ENCODE assay signal across 23 cellular contexts in the genomic region with DNA sequence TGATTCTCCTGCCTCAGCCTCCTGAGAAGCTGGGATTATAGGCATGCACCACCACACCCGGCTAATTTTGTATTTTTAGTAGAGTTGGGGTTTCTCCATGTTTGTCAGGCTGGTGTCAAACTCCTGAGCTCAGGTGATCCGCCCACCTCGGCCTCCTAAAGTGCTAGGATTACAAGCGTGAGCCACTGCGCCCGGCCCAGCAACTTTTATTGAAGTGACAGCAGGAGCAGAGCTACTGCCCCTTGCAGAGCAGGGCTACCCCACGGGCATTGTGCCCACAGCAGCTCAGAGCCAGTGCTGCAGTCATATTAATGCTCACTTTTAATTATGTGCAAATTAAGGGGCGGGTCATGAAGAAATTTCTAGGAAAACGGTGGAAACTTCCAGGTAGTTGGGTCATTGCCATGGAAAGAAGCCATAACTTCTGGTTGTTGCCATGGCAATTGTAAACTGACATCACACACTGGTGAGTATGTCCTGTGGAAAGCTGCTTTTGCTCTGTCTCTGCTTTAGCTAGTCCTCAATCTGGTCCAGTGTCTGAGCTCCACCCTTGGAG.
DNase-seq lines count a peak whose midpoint lies in the region; ATAC-seq and TF ChIP-seq lines count a peak whose summit lies in the region.
"Had no signal": no experiment of that assay in that cellular context is flagged by ENCODE, and none has a peak within 500 bp of the region (broad histone marks: within the 10 kb centered on the region; RNA-seq: fewer than 3 reads in every experiment).

No MANE protein-coding gene starts in this region.

- H3K27ac ChIP-seq in sigmoid colon: no peak overlapping the region
- H3K27ac ChIP-seq: SJSA1 had no signal

- H3K4me1 Mint-ChIP-seq in chondrocyte (ENCODE audit: low read depth): peaks cover 2% of the 10 kb centered on the region
- H3K4me1 Mint-ChIP-seq: CD4-positive, CD25-positive, alpha-beta regulatory T cell had no signal

- H3K36me3 ChIP-seq in sigmoid colon: no peaks in the 10 kb centered on the region
- H3K36me3 ChIP-seq: MG63, SJSA1 had no signal

- peak; percentile 21 for DNase-seq in DMS53 (lab: John Stamatoyannopoulos, UW)
- no peak for DNase-seq in DMS53 treated with DMSO at 0.1 percent for 48 hours (lab: John Stamatoyannopoulos, UW; ENCODE audit: unreplicated experiment)
- DNase-seq in NCI-H446 treated with DMSO at 0.1 percent for 48 hours (lab: John Stamatoyannopoulos, UW): peak; percentile 9
- peak; percentile 11 for DNase-seq in fibroblast of pulmonary artery (ENCODE audit: low read depth)
- DNase-seq in sigmoid colon: peak; percentile 55
- no peak for DNase-seq in chondrocyte (ENCODE audit: low spot score)
- DNase-seq in NK-92 treated with Interleukin-12 subunit alpha and Interleukin-12 subunit beta, amount 100 ng/mL, for 24 hours (lab: John Stamatoyannopoulos, UW): no peak
- DNase-seq: 8988T; ACHN; CD4-positive, CD25-positive, alpha-beta regulatory T cell; DMS79 treated with DMSO at 0.1 percent for 48 hours; GF-D8; KBM-7; MG63; NCI-H1105 treated with DMSO at 0.1 percent for 48 hours; NCI-H146; NCI-H1930; NCI-H2107; NCI-H774; Right ventricle myocardium superior; RPMI8226 had no signal

- no peaks in the 10 kb centered on the region for H3K27me3 Mint-ChIP-seq in chondrocyte (ENCODE audit: low read depth)
- H3K27me3 Mint-ChIP-seq: CD4-positive, CD25-positive, alpha-beta regulatory T cell had no signal

- 69 to 75% methylated on average over 9 of the region's 9 CpGs for WGBS in sigmoid colon, 2 donors

- no peaks in the 10 kb centered on the region for H3K36me3 Mint-ChIP-seq in chondrocyte (ENCODE audit: low read depth)
- H3K36me3 Mint-ChIP-seq: CD4-positive, CD25-positive, alpha-beta regulatory T cell had no signal

- TF ChIP-seq CTCF in fibroblast of pulmonary artery (IDR thresholded peaks at IDR 0.05; ENCODE audit: low read length, missing control alignments) (no peak), sigmoid colon (IDR thresholded peaks at IDR 0.05) (no peak), chondrocyte (IDR thresholded peaks at IDR 0.05) (no peak)

- TF ChIP-seq POLR2A in sigmoid colon (IDR thresholded peaks at IDR 0.05): no peak

- H3K4me3 Mint-ChIP-seq in chondrocyte (ENCODE audit: unreplicated experiment): no peak overlapping the region
- H3K4me3 Mint-ChIP-seq: CD4-positive, CD25-positive, alpha-beta regulatory T cell had no signal

- ATAC-seq in GM18519 (IDR thresholded peaks at IDR 0.05; ENCODE audit: low FRiP score, unreplicated experiment): no peak

- H3K4me1 ChIP-seq in sigmoid colon: no peaks in the 10 kb centered on the region

- no peak for TF ChIP-seq EP300 in sigmoid colon (IDR thresholded peaks at IDR 0.05)

- no peak overlapping the region for H3K27ac Mint-ChIP-seq in chondrocyte (ENCODE audit: unreplicated experiment)
- H3K27ac Mint-ChIP-seq: CD4-positive, CD25-positive, alpha-beta regulatory T cell had no signal

- no peaks in the 10 kb centered on the region for H3K27me3 ChIP-seq in sigmoid colon
- H3K27me3 ChIP-seq: MG63, SJSA1 had no signal

- no peaks in the 10 kb centered on the region for H3K9me3 ChIP-seq in sigmoid colon
- H3K9me3 ChIP-seq: MG63, SJSA1 had no signal

- H3K9me3 Mint-ChIP-seq in chondrocyte (ENCODE audit: low read depth): peaks cover 8% of the 10 kb centered on the region

- no peak overlapping the region for H3K4me3 ChIP-seq in fibroblast of pulmonary artery (replicated peaks; ENCODE audit: low read depth, low read length)
- no peak overlapping the region for H3K4me3 ChIP-seq in sigmoid colon
- H3K4me3 ChIP-seq: MG63, SJSA1 had no signal

- intact Hi-C loops in sigmoid colon (cut with DNase I): no loop called here

Comparison
In these comparisons a context has a peak if more than half of its experiments do, and no peak if none do; other contexts are left out.
1. DNase-seq: peak in DMS53 (single experiment), NCI-H446 treated with DMSO at 0.1 percent for 48 hours (single experiment), fibroblast of pulmonary artery (single experiment) and sigmoid colon (single experiment); none in DMS53 treated with DMSO at 0.1 percent for 48 hours (single experiment), chondrocyte (single experiment) and NK-92 treated with Interleukin-12 subunit alpha and Interleukin-12 subunit beta, amount 100 ng/mL, for 24 hours (single experiment).